In the genomic region with DNA sequence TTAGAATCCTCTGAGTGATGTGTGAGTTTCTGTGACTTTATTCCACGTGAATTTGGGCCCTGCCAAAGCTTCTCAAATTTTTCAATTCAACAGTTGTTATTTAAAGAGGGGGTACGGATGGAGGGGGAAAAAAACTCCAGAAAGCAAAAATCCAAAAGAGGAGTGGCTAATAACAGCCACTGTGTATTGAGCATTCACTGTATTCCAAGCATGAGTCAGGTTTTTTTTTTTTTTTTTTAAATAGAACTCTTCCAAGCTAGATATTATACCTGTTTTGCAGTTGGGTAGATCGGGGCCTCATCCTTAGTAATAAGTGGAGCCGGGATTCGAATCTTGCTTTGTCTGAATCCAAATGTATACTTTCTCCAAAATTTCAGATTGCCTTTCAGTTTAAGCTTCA, we compare ENCODE assay signal across 14 cellular contexts. TPM values are rescaled to one million over a fixed set of nuclear protein-coding genes. Genes with fewer than 3 reads are reported as not detected.
DNase-seq lines count a peak whose midpoint lies in the region; ATAC-seq and TF ChIP-seq lines count a peak whose summit lies in the region.
"Had no signal": no experiment of that assay in that cellular context is flagged by ENCODE, and none has a peak within 500 bp of the region (broad histone marks: within the 10 kb centered on the region; RNA-seq: fewer than 3 reads in every experiment).

No MANE protein-coding gene starts in this region.

- no peak for DNase-seq in CD4-positive, CD25-positive, alpha-beta regulatory T cell
- DNase-seq in GM12865 (ENCODE audit: low read depth) (no peak), WTC11 (ENCODE audit: low spot score) (no peak), mesenchymal stem cell (peak; percentile 12), RKO (ENCODE audit: low spot score) (no peak), HK-2 (ENCODE audit: unreplicated experiment) (no peak)
- DNase-seq: cortex of kidney; immature natural killer cell; NCI-H526; retina; stimulated activated CD4-positive, alpha-beta T cell treated with anti-CD3 and anti-CD28 coated beads, Interleukin-4, amount 100 ng/mL, for 4 hours had no signal

- no peak overlapping the region for H3K9ac ChIP-seq in mesenchymal stem cell (ENCODE audit: low read length)

- peaks cover 5% of the 10 kb centered on the region for H3K27me3 Mint-ChIP-seq in CD4-positive, CD25-positive, alpha-beta regulatory T cell
- no peaks in the 10 kb centered on the region for H3K27me3 Mint-ChIP-seq in WTC11 (ENCODE audit: low read depth)

- H3K27ac Mint-ChIP-seq in CD4-positive, CD25-positive, alpha-beta regulatory T cell, result peak overlapping the region; percentile 88 to 99 (median 99)
- peak overlapping the region; percentile 81 for H3K27ac Mint-ChIP-seq in WTC11

- POLR2A ChIA-PET in WTC11 (lab: Charles Lee), result no interaction called here

- no peak overlapping the region for H4K8ac ChIP-seq in mesenchymal stem cell (ENCODE audit: low read length)

- H3K36me3 Mint-ChIP-seq in CD4-positive, CD25-positive, alpha-beta regulatory T cell, result no peaks in the 10 kb centered on the region
- no peaks in the 10 kb centered on the region for H3K36me3 Mint-ChIP-seq in WTC11
- H3K36me3 Mint-ChIP-seq: immature natural killer cell had no signal

- peak overlapping the region; percentile 87 for H3K4me3 ChIP-seq in CD4-positive, CD25-positive, alpha-beta regulatory T cell (ENCODE audit: low read depth, low read length)
- H3K4me3 ChIP-seq in GM12865 (ENCODE audit: low read depth, low read length) (peak overlapping the region; percentile 87), mesenchymal stem cell (ENCODE audit: insufficient read depth in 1 of 2, low read depth in 1 of 2, low read length in 2 of 2) (no peak overlapping the region)
- H3K4me3 ChIP-seq: SJSA1 had no signal

- no peak overlapping the region for H2BK120ac ChIP-seq in mesenchymal stem cell (ENCODE audit: low read depth, low read length)

- no peak overlapping the region for H3K18ac ChIP-seq in mesenchymal stem cell (ENCODE audit: low read depth in 1 of 2, low read length in 2 of 2)

- CTCF ChIA-PET in WTC11 (lab: Charles Lee), result interaction anchor here (0.6 to 1.2 kb wide), 3 partner anchors 38 to 135 kb away, joined by 3 to 5 read pairs (median 3); no protein-coding TSS in a partner anchor

- H3K79me1 ChIP-seq in mesenchymal stem cell (replicated peaks; ENCODE audit: low read length, poor library complexity, severe bottlenecking), result no peaks in the 10 kb centered on the region

- H3K4me1 Mint-ChIP-seq in CD4-positive, CD25-positive, alpha-beta regulatory T cell, result peaks cover 10 to 82% (median 63%) of the 10 kb centered on the region in 4 donors
- peaks cover 73% of the 10 kb centered on the region for H3K4me1 Mint-ChIP-seq in WTC11

- no peak for ATAC-seq in CD4-positive, CD25-positive, alpha-beta regulatory T cell (ENCODE audit: low read depth in 2 of 2)
- ATAC-seq in WTC11 (no peak), GM21390 (IDR thresholded peaks at IDR 0.05; ENCODE audit: unreplicated experiment) (no peak)

- no peaks in the 10 kb centered on the region for H3K9me3 Mint-ChIP-seq in CD4-positive, CD25-positive, alpha-beta regulatory T cell
- no peaks in the 10 kb centered on the region for H3K9me3 Mint-ChIP-seq in WTC11
- H3K9me3 Mint-ChIP-seq: immature natural killer cell had no signal

- peak overlapping the region; percentile 100 for H3K27ac ChIP-seq in CD4-positive, CD25-positive, alpha-beta regulatory T cell (ENCODE audit: insufficient read depth, low read length, poor library complexity, severe bottlenecking)
- no peak overlapping the region for H3K27ac ChIP-seq in mesenchymal stem cell (ENCODE audit: low read length, poor library complexity, severe bottlenecking)
- H3K27ac ChIP-seq: HL-60, SJSA1 had no signal

- H3K4me2 ChIP-seq in mesenchymal stem cell (ENCODE audit: low read length, poor library complexity, severe bottlenecking), result no peak overlapping the region

- H3K36me3 ChIP-seq in CD4-positive, CD25-positive, alpha-beta regulatory T cell (ENCODE audit: control insufficient read depth, insufficient read depth, low read length), result no peaks in the 10 kb centered on the region
- H3K36me3 ChIP-seq in mesenchymal stem cell (ENCODE audit: control insufficient read depth in 1 of 2, insufficient read depth in 2 of 2, low read depth in 1 of 2, low read length in 2 of 2), result no peaks in the 10 kb centered on the region
- H3K36me3 ChIP-seq: SJSA1 had no signal

- H2AFZ ChIP-seq in mesenchymal stem cell (ENCODE audit: low read depth, low read length), result no peak overlapping the region

- no peaks in the 10 kb centered on the region for H3K27me3 ChIP-seq in CD4-positive, CD25-positive, alpha-beta regulatory T cell (ENCODE audit: control insufficient read depth, insufficient read depth, low read length)
- no peaks in the 10 kb centered on the region for H3K27me3 ChIP-seq in mesenchymal stem cell (ENCODE audit: control insufficient read depth in 1 of 2, insufficient read depth in 1 of 2, low read length in 2 of 2)
- H3K27me3 ChIP-seq: SJSA1 had no signal

- peaks cover 46% of the 10 kb centered on the region for H3K4me1 ChIP-seq in CD4-positive, CD25-positive, alpha-beta regulatory T cell (ENCODE audit: control insufficient read depth, insufficient read depth, low read length, poor library complexity, severe bottlenecking)
- H3K4me1 ChIP-seq in mesenchymal stem cell (ENCODE audit: control insufficient read depth, insufficient read depth, low read depth, low read length), result peaks cover 9% of the 10 kb centered on the region
- H3K4me1 ChIP-seq: SJSA1 had no signal

- no peak overlapping the region for H3K4ac ChIP-seq in mesenchymal stem cell (ENCODE audit: low read depth in 1 of 2, low read length in 2 of 2)

- H2BK15ac ChIP-seq in mesenchymal stem cell (ENCODE audit: low read depth, poor library complexity, severe bottlenecking), result no peak overlapping the region

- H3K14ac ChIP-seq in mesenchymal stem cell (ENCODE audit: low read length in 2 of 2), result no peak overlapping the region

- H2BK12ac ChIP-seq in mesenchymal stem cell (ENCODE audit: low read length in 2 of 2), result no peak overlapping the region

- H2BK5ac ChIP-seq in mesenchymal stem cell (ENCODE audit: low read depth, low read length, poor library complexity, severe bottlenecking), result no peak overlapping the region

- no peak for TF ChIP-seq CTCF in GM12865 (IDR thresholded peaks at IDR 0.05; ENCODE audit: insufficient read depth, low read depth, low read length, missing control alignments)
- TF ChIP-seq CTCF in WTC11 (IDR thresholded peaks at IDR 0.05), result no peak

- no peaks in the 10 kb centered on the region for H3K9me3 ChIP-seq in CD4-positive, CD25-positive, alpha-beta regulatory T cell (ENCODE audit: control insufficient read depth in 2 of 2, low read length in 2 of 2)
- H3K9me3 ChIP-seq in mesenchymal stem cell (ENCODE audit: control insufficient read depth, low read length), result no peaks in the 10 kb centered on the region
- H3K9me3 ChIP-seq: SJSA1 had no signal

- H4K91ac ChIP-seq in mesenchymal stem cell (ENCODE audit: low read length), result no peak overlapping the region

- peak overlapping the region; percentile 97 to 99 (median 98) for H3K4me3 Mint-ChIP-seq in CD4-positive, CD25-positive, alpha-beta regulatory T cell
- no peak overlapping the region for H3K4me3 Mint-ChIP-seq in WTC11

- no peak overlapping the region for H2AK5ac ChIP-seq in mesenchymal stem cell (ENCODE audit: low read length, severe bottlenecking)

- no peak overlapping the region for H3K23ac ChIP-seq in mesenchymal stem cell (ENCODE audit: low read length in 2 of 2)

- 97% methylated on average over 4 of the region's 5 CpGs for WGBS in mesenchymal stem cell

TF ChIP-seq in WTC11, 78 proteins besides CTCF, POLR2A, EP300 and RAD21 (continues in another document):
- no peak for TF ChIP-seq OVOL2 (CRISPR knock-in tag; IDR thresholded peaks at IDR 0.05; ENCODE audit: borderline replicate concordance)
- no peak for TF ChIP-seq JAZF1 (CRISPR knock-in tag; IDR thresholded peaks at IDR 0.05)
- TF ChIP-seq USF2 (CRISPR knock-in tag; IDR thresholded peaks at IDR 0.05), result no peak
- no peak for TF ChIP-seq ZBTB43 (CRISPR knock-in tag; IDR thresholded peaks at IDR 0.05)
- TF ChIP-seq NFE2L1 (CRISPR knock-in tag; IDR thresholded peaks at IDR 0.05), result no peak
- TF ChIP-seq TEAD1 (CRISPR knock-in tag; IDR thresholded peaks at IDR 0.05), result no peak
- no peak for TF ChIP-seq MXD4 (CRISPR knock-in tag; IDR thresholded peaks at IDR 0.05; ENCODE audit: borderline replicate concordance)
- no peak for TF ChIP-seq ZMAT4 (CRISPR knock-in tag; IDR thresholded peaks at IDR 0.05)
- TF ChIP-seq, protein P1, sequence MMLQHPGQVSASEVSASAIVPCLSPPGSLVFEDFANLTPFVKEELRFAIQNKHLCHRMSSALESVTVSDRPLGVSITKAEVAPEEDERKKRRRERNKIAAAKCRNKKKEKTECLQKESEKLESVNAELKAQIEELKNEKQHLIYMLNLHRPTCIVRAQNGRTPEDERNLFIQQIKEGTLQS (CRISPR knock-in tag; conservative IDR thresholded peaks at IDR 0.05), result no peak

RNA-seq across cellular contexts. Expression of gene RHOH, which starts 6.4 kb away (rescaled TPM):
- 645 TPM for total RNA-seq in CD4-positive, CD25-positive, alpha-beta regulatory T cell
- polyA plus RNA-seq in CD4-positive, CD25-positive, alpha-beta regulatory T cell, result 100 to 1,000 TPM; 360 to 479 (median 397) TPM
- total RNA-seq in WTC11 (2021), result 3.9 to 8.7 TPM (median 7.4 TPM) in 3 replicates
- 0.11 TPM for polyA plus RNA-seq in mesenchymal stem cell (2013, experiment 1 of 2)
- polyA plus RNA-seq in mesenchymal stem cell (2013, experiment 2 of 2), result 0.10 TPM
- total RNA-seq: SJSA1 had no signal

Comparison
In these comparisons a context has a peak if more than half of its experiments do, and no peak if none do; other contexts are left out.
1. H3K4me3 ChIP-seq: peak in CD4-positive, CD25-positive, alpha-beta regulatory T cell (single experiment) and GM12865 (single experiment); none in mesenchymal stem cell (0 of 2).
2. RNA of gene RHOH, which starts 6.4 kb away (total RNA-seq): 645 TPM in CD4-positive, CD25-positive, alpha-beta regulatory T cell (single experiment); 3.9 to 8.7 TPM in WTC11; every median in the first group is over 10 times any median in the second.